15 cellular contexts compared by ENCODE assay signal in genomic region chr17:5557485-5557884, GRCh38. TPM values are rescaled to one million over a fixed set of nuclear protein-coding genes. Genes with fewer than 3 reads are reported as not detected.
DNase-seq lines count a peak whose midpoint lies in the region; ATAC-seq, FAIRE-seq and TF ChIP-seq lines count a peak whose summit lies in the region.
"Had no signal": no experiment of that assay in that cellular context is flagged by ENCODE, and none has a peak within 500 bp of the region (broad histone marks: within the 10 kb centered on the region; RNA-seq: fewer than 3 reads in every experiment).

No MANE protein-coding gene starts in this region.

- H3K27me3 ChIP-seq in keratinocyte (ENCODE audit: control insufficient read depth, extremely low read depth, insufficient read depth, low read length): no peaks in the 10 kb centered on the region
- H3K27me3 ChIP-seq: neural progenitor cell, uterus had no signal

- dilution Hi-C loops in keratinocyte (cut with MboI; ENCODE audit: extremely low pct_ligation_motif_present, low sequenced_read_pairs): no loop called here

- H3K9ac ChIP-seq in keratinocyte (ENCODE audit: control insufficient read depth, extremely low read depth, insufficient read depth, low read length): no peak overlapping the region
- H3K9ac ChIP-seq: neural progenitor cell had no signal

- in situ Hi-C loops in astrocyte of the spinal cord (cut with HindIII; ENCODE audit: low sequenced_read_pairs): no loop called here

- H3K36me3 ChIP-seq in keratinocyte (ENCODE audit: control insufficient read depth in 2 of 2, extremely low read depth in 1 of 2, insufficient read depth in 2 of 2, low read length in 2 of 2): peaks cover 24 to 34% of the 10 kb centered on the region in 2 experiments
- H3K36me3 ChIP-seq: neural progenitor cell, uterus had no signal

- DNase-seq in AG08396 (ENCODE audit: low spot score): peak; percentile 72
- peak; percentile 2 for DNase-seq in HEK293T (ENCODE audit: extremely low spot score)
- peak; percentile 22 for DNase-seq in astrocyte of the spinal cord (ENCODE audit: low read depth, low spot score)
- DNase-seq in keratinocyte (ENCODE audit: low read depth, low spot score): peak; percentile 26
- no peak for DNase-seq in NCI-H1048 (lab: John Stamatoyannopoulos, UW)
- no peak for DNase-seq in OCI-M2 (lab: John Stamatoyannopoulos, UW; ENCODE audit: unreplicated experiment)
- DNase-seq: anterior cingulate cortex; CD4-positive, alpha-beta memory T cell; islet precursor cell; uterus had no signal

- ATAC-seq in HG03571 (IDR thresholded peaks at IDR 0.05; ENCODE audit: unreplicated experiment) (no peak), GM21786 (IDR thresholded peaks at IDR 0.05; ENCODE audit: unreplicated experiment) (no peak)
- ATAC-seq: Panc1 had no signal

- no peak for FAIRE-seq in keratinocyte (lab: Jason Lieb, UNC)
- FAIRE-seq: H1 had no signal

- no peak for TF ChIP-seq CTCF in astrocyte of the spinal cord (IDR thresholded peaks at IDR 0.05; ENCODE audit: low read depth, low read length)
- TF ChIP-seq CTCF in keratinocyte (optimal IDR thresholded peaks at IDR 0.05 in 1 of 3, IDR thresholded peaks at IDR 0.05 in 1 of 3, conservative IDR thresholded peaks at IDR 0.05 in 1 of 3; ENCODE audit: extremely low read depth in 1 of 3, insufficient read depth in 2 of 3, low read length in 3 of 3): no peak

- peaks cover 11% of the 10 kb centered on the region for H3K4me1 ChIP-seq in keratinocyte (ENCODE audit: control insufficient read depth, extremely low read depth, insufficient read depth, low read length)
- H3K4me1 ChIP-seq: neural progenitor cell, uterus had no signal

- POLR2A ChIA-PET in HEK293T (lab: Yijun Ruan, JAX): no interaction called here

- H3K9me1 ChIP-seq in keratinocyte (ENCODE audit: control insufficient read depth, extremely low read depth, insufficient read depth, low read length): peaks cover 3% of the 10 kb centered on the region

- H3K27ac ChIP-seq in keratinocyte (ENCODE audit: control insufficient read depth, insufficient read depth, low read length): no peak overlapping the region
- H3K27ac ChIP-seq: neural progenitor cell, uterus had no signal

- no peaks in the 10 kb centered on the region for H4K20me1 ChIP-seq in keratinocyte (ENCODE audit: control insufficient read depth, extremely low read depth, insufficient read depth, low read length)

- no peak overlapping the region for H2AFZ ChIP-seq in keratinocyte (ENCODE audit: control insufficient read depth, low read length)
- H2AFZ ChIP-seq: neural progenitor cell had no signal

- H3K4me3 ChIP-seq in astrocyte of the spinal cord (ENCODE audit: low read depth, low read length): no peak overlapping the region
- H3K4me3 ChIP-seq in keratinocyte (ENCODE audit: control insufficient read depth in 2 of 3, extremely low read depth in 1 of 3, insufficient read depth in 2 of 3, low read depth in 1 of 3, low read length in 3 of 3): no peak overlapping the region
- H3K4me3 ChIP-seq: neural progenitor cell, uterus had no signal

- H3K4me2 ChIP-seq in keratinocyte (ENCODE audit: control insufficient read depth, extremely low read depth, insufficient read depth, low read depth, low read length): no peak overlapping the region
- H3K4me2 ChIP-seq: neural progenitor cell had no signal

- H3K79me2 ChIP-seq in keratinocyte (ENCODE audit: control insufficient read depth, insufficient read depth, low read length): peaks cover 2% of the 10 kb centered on the region

- H3K9me3 ChIP-seq in keratinocyte (ENCODE audit: control insufficient read depth, low read depth, low read length): no peaks in the 10 kb centered on the region
- H3K9me3 ChIP-seq: uterus had no signal

- CTCF ChIA-PET in HEK293T (lab: Yijun Ruan, JAX): no interaction called here

TF ChIP-seq in HEK293T, 16 proteins besides CTCF, POLR2A, EP300 and RAD21:
- no peak for TF ChIP-seq ZNF384 (IDR thresholded peaks at IDR 0.05)
- no peak for TF ChIP-seq SP1 (IDR thresholded peaks at IDR 0.05)
- no peak for TF ChIP-seq FOXA1 (IDR thresholded peaks at IDR 0.05)
- TF ChIP-seq FOXM1 (IDR thresholded peaks at IDR 0.05; ENCODE audit: borderline replicate concordance): no peak
- no peak for TF ChIP-seq TARDBP (IDR thresholded peaks at IDR 0.05)
- TF ChIP-seq ARNT (IDR thresholded peaks at IDR 0.05): no peak
- no peak for TF ChIP-seq HDGF (IDR thresholded peaks at IDR 0.05; ENCODE audit: borderline replicate concordance)

RNA-seq across cellular contexts. Expression of gene NLRP1, which starts 26.8 kb away (rescaled TPM):
- polyA plus RNA-seq in keratinocyte: 20.1 to 31.5 TPM (median 22.1 TPM) in 3 replicates
- polyA plus RNA-seq in keratinocyte (2011; ENCODE audit: low read depth): 15.7 TPM
- polyA plus RNA-seq in keratinocyte (2011; cell fraction: cytosol; rRNA removed): 11.9 and 12.5 TPM in 2 replicates
- 114 and 137 TPM in 2 replicates for polyA plus RNA-seq in keratinocyte (2011; cell fraction: nucleus; rRNA removed)
- polyA plus RNA-seq in keratinocyte (2012; ENCODE audit: low replicate concordance): 21.2 and 28.3 TPM in 2 replicates
- polyA minus RNA-seq in keratinocyte: 27.9 to 31.2 TPM (median 30.7 TPM) in 3 replicates
- 11.7 TPM for polyA minus RNA-seq in keratinocyte (2011; cell fraction: cytosol; rRNA and poly(A)+ RNA removed)
- polyA minus RNA-seq in keratinocyte (2011; cell fraction: nucleus; rRNA and poly(A)+ RNA removed): 47.2 and 64.7 TPM in 2 replicates

Comparison
In these comparisons a context has a peak if more than half of its experiments do, and no peak if none do; other contexts are left out.
1. DNase-seq: peak in AG08396 (single experiment), HEK293T (single experiment), astrocyte of the spinal cord (single experiment) and keratinocyte (single experiment); none in NCI-H1048 (single experiment) and OCI-M2 (single experiment).